Comparison of ENCODE assay signal across 1 cellular context in the genomic region with DNA sequence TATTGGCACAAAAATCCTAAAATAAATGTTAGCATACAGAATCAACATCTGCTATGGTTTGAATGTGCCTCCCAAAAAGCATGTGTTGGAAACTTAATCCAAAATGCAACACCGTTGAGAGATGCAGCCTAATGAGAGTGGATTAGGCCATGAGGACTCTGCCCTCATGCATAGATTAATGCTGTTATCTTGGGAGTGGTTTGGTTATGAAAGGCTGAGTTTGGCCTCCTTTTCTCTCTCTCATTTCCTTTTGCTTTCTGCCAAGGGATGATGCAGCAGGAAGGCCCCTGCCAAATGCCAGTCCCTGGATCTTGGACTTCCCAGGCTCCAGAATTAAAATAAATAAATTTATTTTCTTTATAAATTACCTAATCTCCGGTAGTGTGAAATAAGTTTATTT.
TF ChIP-seq lines count a peak whose summit lies in the region.

No MANE protein-coding gene starts in this region.

TF ChIP-seq in GM23338, 12 proteins besides CTCF, POLR2A, EP300 and RAD21 (continued from another document):
- TF ChIP-seq, protein P1, sequence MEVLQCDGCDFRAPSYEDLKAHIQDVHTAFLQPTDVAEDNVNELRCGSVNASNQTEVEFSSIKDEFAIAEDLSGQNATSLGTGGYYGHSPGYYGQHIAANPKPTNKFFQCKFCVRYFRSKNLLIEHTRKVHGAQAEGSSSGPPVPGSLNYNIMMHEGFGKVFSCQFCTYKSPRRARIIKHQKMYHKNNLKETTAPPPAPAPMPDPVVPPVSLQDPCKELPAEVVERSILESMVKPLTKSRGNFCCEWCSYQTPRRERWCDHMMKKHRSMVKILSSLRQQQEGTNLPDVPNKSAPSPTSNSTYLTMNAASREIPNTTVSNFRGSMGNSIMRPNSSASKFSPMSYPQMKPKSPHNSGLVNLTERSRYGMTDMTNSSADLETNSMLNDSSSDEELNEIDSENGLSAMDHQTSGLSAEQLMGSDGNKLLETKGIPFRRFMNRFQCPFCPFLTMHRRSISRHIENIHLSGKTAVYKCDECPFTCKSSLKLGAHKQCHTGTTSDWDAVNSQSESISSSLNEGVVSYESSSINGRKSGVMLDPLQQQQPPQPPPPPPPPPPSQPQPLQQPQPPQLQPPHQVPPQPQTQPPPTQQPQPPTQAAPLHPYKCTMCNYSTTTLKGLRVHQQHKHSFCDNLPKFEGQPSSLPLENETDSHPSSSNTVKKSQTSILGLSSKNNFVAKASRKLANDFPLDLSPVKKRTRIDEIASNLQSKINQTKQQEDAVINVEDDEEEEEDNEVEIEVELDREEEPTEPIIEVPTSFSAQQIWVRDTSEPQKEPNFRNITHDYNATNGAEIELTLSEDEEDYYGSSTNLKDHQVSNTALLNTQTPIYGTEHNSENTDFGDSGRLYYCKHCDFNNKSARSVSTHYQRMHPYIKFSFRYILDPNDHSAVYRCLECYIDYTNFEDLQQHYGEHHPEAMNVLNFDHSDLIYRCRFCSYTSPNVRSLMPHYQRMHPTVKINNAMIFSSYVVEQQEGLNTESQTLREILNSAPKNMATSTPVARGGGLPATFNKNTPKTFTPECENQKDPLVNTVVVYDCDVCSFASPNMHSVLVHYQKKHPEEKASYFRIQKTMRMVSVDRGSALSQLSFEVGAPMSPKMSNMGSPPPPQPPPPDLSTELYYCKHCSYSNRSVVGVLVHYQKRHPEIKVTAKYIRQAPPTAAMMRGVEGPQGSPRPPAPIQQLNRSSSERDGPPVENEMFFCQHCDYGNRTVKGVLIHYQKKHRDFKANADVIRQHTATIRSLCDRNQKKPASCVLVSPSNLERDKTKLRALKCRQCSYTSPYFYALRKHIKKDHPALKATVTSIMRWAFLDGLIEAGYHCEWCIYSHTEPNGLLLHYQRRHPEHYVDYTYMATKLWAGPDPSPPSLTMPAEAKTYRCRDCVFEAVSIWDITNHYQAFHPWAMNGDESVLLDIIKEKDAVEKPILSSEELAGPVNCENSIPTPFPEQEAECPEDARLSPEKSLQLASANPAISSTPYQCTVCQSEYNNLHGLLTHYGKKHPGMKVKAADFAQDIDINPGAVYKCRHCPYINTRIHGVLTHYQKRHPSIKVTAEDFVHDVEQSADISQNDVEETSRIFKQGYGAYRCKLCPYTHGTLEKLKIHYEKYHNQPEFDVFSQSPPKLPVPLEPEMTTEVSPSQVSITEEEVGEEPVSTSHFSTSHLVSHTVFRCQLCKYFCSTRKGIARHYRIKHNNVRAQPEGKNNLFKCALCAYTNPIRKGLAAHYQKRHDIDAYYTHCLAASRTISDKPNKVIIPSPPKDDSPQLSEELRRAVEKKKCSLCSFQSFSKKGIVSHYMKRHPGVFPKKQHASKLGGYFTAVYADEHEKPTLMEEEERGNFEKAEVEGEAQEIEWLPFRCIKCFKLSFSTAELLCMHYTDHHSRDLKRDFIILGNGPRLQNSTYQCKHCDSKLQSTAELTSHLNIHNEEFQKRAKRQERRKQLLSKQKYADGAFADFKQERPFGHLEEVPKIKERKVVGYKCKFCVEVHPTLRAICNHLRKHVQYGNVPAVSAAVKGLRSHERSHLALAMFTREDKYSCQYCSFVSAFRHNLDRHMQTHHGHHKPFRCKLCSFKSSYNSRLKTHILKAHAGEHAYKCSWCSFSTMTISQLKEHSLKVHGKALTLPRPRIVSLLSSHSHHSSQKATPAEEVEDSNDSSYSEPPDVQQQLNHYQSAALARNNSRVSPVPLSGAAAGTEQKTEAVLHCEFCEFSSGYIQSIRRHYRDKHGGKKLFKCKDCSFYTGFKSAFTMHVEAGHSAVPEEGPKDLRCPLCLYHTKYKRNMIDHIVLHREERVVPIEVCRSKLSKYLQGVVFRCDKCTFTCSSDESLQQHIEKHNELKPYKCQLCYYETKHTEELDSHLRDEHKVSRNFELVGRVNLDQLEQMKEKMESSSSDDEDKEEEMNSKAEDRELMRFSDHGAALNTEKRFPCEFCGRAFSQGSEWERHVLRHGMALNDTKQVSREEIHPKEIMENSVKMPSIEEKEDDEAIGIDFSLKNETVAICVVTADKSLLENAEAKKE (CRISPR knock-in tag; IDR thresholded peaks at IDR 0.05), result no peak
- TF ChIP-seq, protein P2, sequence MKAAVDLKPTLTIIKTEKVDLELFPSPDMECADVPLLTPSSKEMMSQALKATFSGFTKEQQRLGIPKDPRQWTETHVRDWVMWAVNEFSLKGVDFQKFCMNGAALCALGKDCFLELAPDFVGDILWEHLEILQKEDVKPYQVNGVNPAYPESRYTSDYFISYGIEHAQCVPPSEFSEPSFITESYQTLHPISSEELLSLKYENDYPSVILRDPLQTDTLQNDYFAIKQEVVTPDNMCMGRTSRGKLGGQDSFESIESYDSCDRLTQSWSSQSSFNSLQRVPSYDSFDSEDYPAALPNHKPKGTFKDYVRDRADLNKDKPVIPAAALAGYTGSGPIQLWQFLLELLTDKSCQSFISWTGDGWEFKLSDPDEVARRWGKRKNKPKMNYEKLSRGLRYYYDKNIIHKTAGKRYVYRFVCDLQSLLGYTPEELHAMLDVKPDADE (IDR thresholded peaks at IDR 0.05), result no peak
- TF ChIP-seq EZH2phosphoT487 (IDR thresholded peaks at IDR 0.05; ENCODE audit: unreplicated experiment) (no peak), JUNB (IDR thresholded peaks at IDR 0.05; ENCODE audit: unreplicated experiment) (no peak), ZNF331 (CRISPR knock-in tag; IDR thresholded peaks at IDR 0.05; ENCODE audit: low read depth) (no peak), EZH2 (IDR thresholded peaks at IDR 0.05; ENCODE audit: low read depth, unreplicated experiment) (no peak)
